In genomic region chr17:4595350-4596342, GRCh38 we compare ENCODE assay signal across 12 cellular contexts. TPM values are rescaled to one million over a fixed set of nuclear protein-coding genes. Genes with fewer than 3 reads are reported as not detected.
A peak's percentile ranks its signal among the peaks of the same experiment; 100 is the strongest.
DNase-seq lines count a peak whose midpoint lies in the region; ATAC-seq and TF ChIP-seq lines count a peak whose summit lies in the region.
"Not testable (repeated sequence)": the region's sequence is repeated elsewhere in the genome, so short reads cannot be mapped to it uniquely, and the experiment has no call there.
"Had no signal": no experiment of that assay in that cellular context is flagged by ENCODE, and none has a peak within 500 bp of the region (broad histone marks: within the 10 kb centered on the region; RNA-seq: fewer than 3 reads in every experiment).

No MANE protein-coding gene starts in this region.

- not testable (repeated sequence) for H4K8ac ChIP-seq in mesendoderm (ENCODE audit: low read depth, low read length)

- H3K27me3 Mint-ChIP-seq in activated CD4-positive, alpha-beta T cell treated with anti-CD3 and anti-CD28 coated beads for 36 hours, result not testable (repeated sequence)
- peaks cover 70% of the 10 kb centered on the region for H3K27me3 Mint-ChIP-seq in dendritic cell treated with granulocyte-macrophage colony-stimulating factor and Interleukin-4, amounts not matched to agents 40 ng/mL and 50 ng/mL, for 4 days

- CTCF ChIA-PET in HEK293 (lab: Yijun Ruan, JAX), result interaction anchor here (0.7 to 3.2 kb wide), 4 partner anchors 27 to 36 kb away, joined by 3 to 13 read pairs (median 4); no protein-coding TSS in a partner anchor
- CTCF ChIA-PET in activated CD4-positive, alpha-beta T cell treated with anti-CD3 and anti-CD28 coated beads for 36 hours (lab: Charles Lee), result interaction anchor here (0.6 to 1.7 kb wide), 6 partner anchors 9 to 175 kb away, joined by 3 to 5 read pairs (median 4); no protein-coding TSS in a partner anchor

- H2BK5ac ChIP-seq in mesendoderm (ENCODE audit: low read length), result not testable (repeated sequence)

- not testable (repeated sequence) for H3K18ac ChIP-seq in mesendoderm (ENCODE audit: low read length)

- not testable (repeated sequence) for H3K27me3 ChIP-seq in BLaER1 treated with 17β-estradiol and CSF1 and Interleukin-3, amounts not matched to agents 10 nM and 100 nM; hepatocyte; mesendoderm (ENCODE audit: insufficient read depth, low read length, poor library complexity); parathyroid adenoma (ENCODE audit: control insufficient read depth, insufficient read depth, low read length); upper lobe of left lung

- peak overlapping the region in 10 of 11 experiments; percentile 32 to 77 (median 62); a peak in 18 of 22 replicates for H3K27ac ChIP-seq in BLaER1 treated with 17β-estradiol and CSF1 and Interleukin-3, amounts not matched to agents 10 nM and 100 nM
- not testable (repeated sequence) for H3K27ac ChIP-seq in HEK293 (ENCODE audit: extremely low read depth, low read depth, low read length); mesendoderm (ENCODE audit: low read depth, low read length); parathyroid adenoma
- peak overlapping the region; percentile 26 for H3K27ac ChIP-seq in hepatocyte
- peak overlapping the region in 3 of 4 donors; percentile 21 to 27 (median 25) for H3K27ac ChIP-seq in upper lobe of left lung

- not testable (repeated sequence) for H3K27ac Mint-ChIP-seq in activated CD4-positive, alpha-beta T cell treated with anti-CD3 and anti-CD28 coated beads for 36 hours
- H3K27ac Mint-ChIP-seq in dendritic cell treated with granulocyte-macrophage colony-stimulating factor and Interleukin-4, amounts not matched to agents 40 ng/mL and 50 ng/mL, for 4 days, result peak overlapping the region; percentile 3

- H3K4me2 ChIP-seq in BLaER1 treated with 17β-estradiol and CSF1 and Interleukin-3, amounts not matched to agents 10 nM and 100 nM, result peak overlapping the region; percentile 73 to 87 (median 77)
- not testable (repeated sequence) for H3K4me2 ChIP-seq in hepatocyte; mesendoderm (ENCODE audit: low read length); parathyroid adenoma (ENCODE audit: low read length)

- H3K23ac ChIP-seq in mesendoderm (ENCODE audit: low read length), result not testable (repeated sequence)

- H3K9ac ChIP-seq in BLaER1 treated with 17β-estradiol and CSF1 and Interleukin-3, amounts not matched to agents 10 nM and 100 nM, result peak overlapping the region; percentile 43 to 74 (median 63); a peak in 20 of 22 replicates
- peak overlapping the region; percentile 50 for H3K9ac ChIP-seq in mesendoderm (ENCODE audit: low read length)
- H3K9ac ChIP-seq in parathyroid adenoma, result not testable (repeated sequence)

- not testable (repeated sequence) for H3K4me3 Mint-ChIP-seq in activated CD4-positive, alpha-beta T cell treated with anti-CD3 and anti-CD28 coated beads for 36 hours; dendritic cell treated with granulocyte-macrophage colony-stimulating factor and Interleukin-4, amounts not matched to agents 40 ng/mL and 50 ng/mL, for 4 days

- not testable (repeated sequence) for H3K4ac ChIP-seq in mesendoderm (ENCODE audit: low read depth, low read length)

- H4K5ac ChIP-seq in mesendoderm (ENCODE audit: low read length), result not testable (repeated sequence)

- intact Hi-C loops in activated CD4-positive, alpha-beta T cell treated with anti-CD3 and anti-CD28 coated beads for 36 hours (cut with DNase I, micrococcal nuclease); dendritic cell treated with granulocyte-macrophage colony-stimulating factor and Interleukin-4, amounts not matched to agents 40 ng/mL and 50 ng/mL, for 4 days (cut with micrococcal nuclease): not testable (repeated sequence)

- not testable (repeated sequence) for H3K9me2 ChIP-seq in hepatocyte (replicated peaks; ENCODE audit: insufficient read depth)

- not testable (repeated sequence) for DNase-seq in activated CD4-positive, alpha-beta T cell treated with anti-CD3 and anti-CD28 coated beads for 36 hours; hepatocyte (ENCODE audit: low spot score); mesendoderm; upper lobe of left lung

- not testable (repeated sequence) for H2BK120ac ChIP-seq in mesendoderm (ENCODE audit: low read depth, low read length)

- H3K36me3 Mint-ChIP-seq in activated CD4-positive, alpha-beta T cell treated with anti-CD3 and anti-CD28 coated beads for 36 hours (ENCODE audit: low read depth); dendritic cell treated with granulocyte-macrophage colony-stimulating factor and Interleukin-4, amounts not matched to agents 40 ng/mL and 50 ng/mL, for 4 days (ENCODE audit: low read depth): not testable (repeated sequence)

- peak overlapping the region; percentile 79 for H3K56ac ChIP-seq in mesendoderm (ENCODE audit: low read length)

- H4K20me1 ChIP-seq in BLaER1 treated with 17β-estradiol and CSF1 and Interleukin-3, amounts not matched to agents 10 nM and 100 nM; hepatocyte (ENCODE audit: insufficient read depth, poor library complexity, severe bottlenecking): not testable (repeated sequence)

- H3K79me2 ChIP-seq in hepatocyte, result peaks cover 64% of the 10 kb centered on the region
- not testable (repeated sequence) for H3K79me2 ChIP-seq in mesendoderm (ENCODE audit: control insufficient read depth, insufficient read depth, low read length); parathyroid adenoma

- peaks cover 15 to 38% (median 26%) of the 10 kb centered on the region in 10 experiments for H3K4me1 ChIP-seq in BLaER1 treated with 17β-estradiol and CSF1 and Interleukin-3, amounts not matched to agents 10 nM and 100 nM
- H3K4me1 ChIP-seq in HEK293 (ENCODE audit: control insufficient read depth, insufficient read depth, low read length) (peaks cover 17% of the 10 kb centered on the region), hepatocyte (ENCODE audit: insufficient read depth) (peaks cover 65% of the 10 kb centered on the region), upper lobe of left lung (peaks cover 6 to 13% (median 8%) of the 10 kb centered on the region in 4 donors)
- not testable (repeated sequence) for H3K4me1 ChIP-seq in mesendoderm (ENCODE audit: control insufficient read depth, low read depth, low read length); parathyroid adenoma

- H3K4me3 ChIP-seq in BLaER1 treated with 17β-estradiol and CSF1 and Interleukin-3, amounts not matched to agents 10 nM and 100 nM, result peak overlapping the region in 5 of 10 experiments; percentile 10 to 47 (median 27); a peak in 7 of 20 replicates
- not testable (repeated sequence) for H3K4me3 ChIP-seq in HEK293 (ENCODE audit: low read depth, low read length); hepatocyte; mesendoderm (ENCODE audit: low read length); parathyroid adenoma (ENCODE audit: low read depth, low read length)
- peak overlapping the region in 3 of 4 donors; percentile 4 to 20 (median 17) for H3K4me3 ChIP-seq in upper lobe of left lung

- POLR2A ChIA-PET in HEK293 (lab: Yijun Ruan, JAX), result interaction anchor here (1.5 kb wide), 1 partner anchor 9 kb away, joined by 3 read pairs; no protein-coding TSS in a partner anchor
- POLR2A ChIA-PET in activated CD4-positive, alpha-beta T cell treated with anti-CD3 and anti-CD28 coated beads for 36 hours (lab: Charles Lee), result not testable (repeated sequence)

- not testable (repeated sequence) for H3K9me3 ChIP-seq in BLaER1 treated with 17β-estradiol and CSF1 and Interleukin-3, amounts not matched to agents 10 nM and 100 nM (replicated peaks in 1 of 11); HEK293 (ENCODE audit: control insufficient read depth, insufficient read depth, low read depth, low read length); hepatocyte (ENCODE audit: low read depth); parathyroid adenoma (ENCODE audit: control insufficient read depth, low read length); upper lobe of left lung

- not testable (repeated sequence) for TF ChIP-seq EP300 in upper lobe of left lung (IDR thresholded peaks at IDR 0.05)

- not testable (repeated sequence) for H3K79me1 ChIP-seq in mesendoderm (ENCODE audit: low read length)

- WGBS in hepatocyte (ENCODE audit: low lambda C conversion rate, missing lambda C conversion rate), result 94% methylated on average over 22 of the region's 29 CpGs
- WGBS in mesendoderm (ENCODE audit: extremely low coverage, insufficient coverage, low lambda C conversion rate), result no CpG with 5 or more reads among the region's 29 CpGs
- 80 to 85% methylated on average over 1 to 29 of the region's 29 CpGs for WGBS in upper lobe of left lung, 2 donors

- not testable (repeated sequence) for H3K4me1 Mint-ChIP-seq in activated CD4-positive, alpha-beta T cell treated with anti-CD3 and anti-CD28 coated beads for 36 hours
- peaks cover 31% of the 10 kb centered on the region for H3K4me1 Mint-ChIP-seq in dendritic cell treated with granulocyte-macrophage colony-stimulating factor and Interleukin-4, amounts not matched to agents 40 ng/mL and 50 ng/mL, for 4 days (ENCODE audit: low read depth)

- not testable (repeated sequence) for TF ChIP-seq POLR2A in upper lobe of left lung (IDR thresholded peaks at IDR 0.05)

- TF ChIP-seq CTCF in HEK293 (tag by site-specific recombination; IDR thresholded peaks at IDR 0.05); hepatocyte (IDR thresholded peaks at IDR 0.05; ENCODE audit: poor library complexity); upper lobe of left lung (IDR thresholded peaks at IDR 0.05): not testable (repeated sequence)
- peak; percentile 14 for TF ChIP-seq CTCF in parathyroid adenoma (IDR thresholded peaks at IDR 0.05)

- H2BK15ac ChIP-seq in mesendoderm (replicated peaks; ENCODE audit: low read depth), result not testable (repeated sequence)

- not testable (repeated sequence) for H3K36me3 ChIP-seq in BLaER1 treated with 17β-estradiol and CSF1 and Interleukin-3, amounts not matched to agents 10 nM and 100 nM; HEK293 (ENCODE audit: control insufficient read depth in 2 of 2, insufficient read depth in 1 of 2, low read length in 2 of 2); hepatocyte (replicated peaks; ENCODE audit: insufficient read depth, low read depth); mesendoderm (ENCODE audit: control insufficient read depth, insufficient read depth, low read length); parathyroid adenoma (ENCODE audit: control insufficient read depth, insufficient read depth, low read length); upper lobe of left lung

- H2AFZ ChIP-seq in hepatocyte, result not testable (repeated sequence)
- H2AFZ ChIP-seq in parathyroid adenoma, result peak overlapping the region; percentile 88

- H2AK5ac ChIP-seq in mesendoderm (ENCODE audit: low read length), result not testable (repeated sequence)

- H3K9me3 Mint-ChIP-seq in activated CD4-positive, alpha-beta T cell treated with anti-CD3 and anti-CD28 coated beads for 36 hours (ENCODE audit: low read depth); dendritic cell treated with granulocyte-macrophage colony-stimulating factor and Interleukin-4, amounts not matched to agents 40 ng/mL and 50 ng/mL, for 4 days: not testable (repeated sequence)

- ATAC-seq in activated CD4-positive, alpha-beta T cell treated with anti-CD3 and anti-CD28 coated beads for 36 hours, result peak; percentile 9
- not testable (repeated sequence) for ATAC-seq in upper lobe of left lung (ENCODE audit: low FRiP score in 2 of 2)

RNA-seq across cellular contexts. Expression of gene SMTNL2, which starts 11.3 kb away (rescaled TPM):
- not detected for total RNA-seq in activated CD4-positive, alpha-beta T cell treated with anti-CD3 and anti-CD28 coated beads for 36 hours
- total RNA-seq in hepatocyte (41.5 and 56.8 TPM in 2 replicates), upper lobe of left lung (1 to 10 TPM in 5 of 6 donors, under 1 TPM in 1; 0.49 to 7.3 (median 3.6) TPM)
- polyA plus RNA-seq in hepatocyte, result 106 TPM in 2 replicates
- 0.73 TPM for polyA plus RNA-seq in mesendoderm (2013, experiment 1 of 2)
- 0.60 TPM for polyA plus RNA-seq in mesendoderm (2013, experiment 2 of 2)
- total RNA-seq: G401 had no signal

RNA-seq across cellular contexts. Expression of gene GGT6, which starts 35.3 kb away (rescaled TPM):
- not detected for total RNA-seq in activated CD4-positive, alpha-beta T cell treated with anti-CD3 and anti-CD28 coated beads for 36 hours
- total RNA-seq in hepatocyte, result 0.32 TPM in 1 of 2 replicates, not detected in the other
- polyA plus RNA-seq in hepatocyte, result not detected in 2 replicates
- 0.06 TPM for polyA plus RNA-seq in mesendoderm (2013, experiment 1 of 2)
- polyA plus RNA-seq in mesendoderm (2013, experiment 2 of 2), result 0.04 TPM
- 10 to 100 TPM in 3 of 6 donors, 1 to 10 TPM in 3; 3.8 to 18.7 (median 9.7) TPM for total RNA-seq in upper lobe of left lung
- total RNA-seq: G401, H4, NCI-H460 had no signal
- polyA plus RNA-seq: A549 had no signal

RNA-seq across cellular contexts. Expression of gene MYBBP1A, which starts 40.5 kb away (rescaled TPM):
- 100 to 1,000 TPM in 1 of 2 experiments, 10 to 100 TPM in 1; 97.7 to 144 TPM for total RNA-seq in activated CD4-positive, alpha-beta T cell treated with anti-CD3 and anti-CD28 coated beads for 36 hours
- total RNA-seq in hepatocyte (17.9 and 23.7 TPM in 2 replicates), upper lobe of left lung (100 to 1,000 TPM in 1 of 6 donors, 10 to 100 TPM in 5; 45.2 to 151 (median 57.3) TPM)
- polyA plus RNA-seq in hepatocyte, result 44.1 and 46.5 TPM in 2 replicates
- polyA plus RNA-seq in mesendoderm (2013, experiment 1 of 2), result 74.9 TPM
- 78.6 TPM for polyA plus RNA-seq in mesendoderm (2013, experiment 2 of 2)

RNA-seq across cellular contexts. Expression of gene ALOX15, which starts 45.8 kb away (rescaled TPM):
- not detected for total RNA-seq in activated CD4-positive, alpha-beta T cell treated with anti-CD3 and anti-CD28 coated beads for 36 hours
- total RNA-seq in hepatocyte (1.9 and 2.1 TPM in 2 replicates), upper lobe of left lung (10 to 100 TPM in 3 of 6 donors, 1 to 10 TPM in 3; 2.4 to 26.0 (median 10.0) TPM)
- 5.5 and 7.5 TPM in 2 replicates for polyA plus RNA-seq in hepatocyte
- polyA plus RNA-seq in mesendoderm (2013, experiment 1 of 2), result 0.17 TPM
- 0.21 TPM for polyA plus RNA-seq in mesendoderm (2013, experiment 2 of 2)
- total RNA-seq: H4 had no signal
